Comparison of ENCODE assay signal across 8 cellular contexts in the genomic region with DNA sequence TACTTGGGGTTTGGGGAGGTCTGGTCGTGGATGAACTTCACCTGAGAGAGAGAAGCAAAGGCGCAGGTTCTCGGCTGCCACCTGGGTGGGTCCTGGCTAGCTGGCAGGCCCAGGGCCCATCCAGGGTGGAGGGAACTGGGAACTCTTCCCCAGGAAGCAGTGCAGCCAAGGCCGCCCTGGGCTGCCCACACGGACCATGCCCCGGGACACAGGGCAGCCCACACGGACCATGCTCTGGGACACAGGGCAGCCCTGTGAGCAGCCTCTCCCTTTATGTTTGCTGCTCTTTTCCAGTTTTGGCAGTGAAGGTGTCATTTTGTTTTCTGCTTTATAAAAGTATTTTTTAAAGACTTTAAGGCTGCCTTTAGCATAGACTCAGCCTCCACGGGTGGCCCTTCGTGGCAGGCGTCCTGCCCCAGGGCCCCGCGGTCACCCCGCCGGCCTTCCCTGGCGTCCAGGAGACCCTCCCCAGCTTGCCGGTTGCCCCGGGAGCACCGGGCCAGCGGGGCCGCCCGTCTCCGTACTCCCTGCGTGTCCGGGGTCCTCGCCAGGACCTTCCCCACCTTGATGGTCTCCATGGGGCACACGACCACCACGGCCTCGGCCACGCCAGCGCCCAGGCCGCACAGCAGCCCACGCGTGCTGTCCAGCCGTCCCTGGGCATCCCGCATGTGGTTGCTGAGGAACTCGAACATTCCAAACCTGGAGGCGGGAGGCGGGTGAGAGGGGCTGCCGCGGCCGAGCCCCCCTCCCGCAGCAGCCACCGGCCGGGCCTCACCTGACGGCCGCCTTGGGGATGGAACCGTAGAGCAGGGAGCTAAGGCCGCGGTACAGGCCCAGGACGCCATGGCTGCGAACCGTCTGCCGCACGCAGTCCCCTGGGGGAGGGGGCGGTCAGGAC. TPM values are rescaled to one million over a fixed set of nuclear protein-coding genes. Genes with fewer than 3 reads are reported as not detected.
DNase-seq lines count a peak whose midpoint lies in the region; ATAC-seq and TF ChIP-seq lines count a peak whose summit lies in the region.

No MANE protein-coding gene starts in this region.

- H3K36me3 Mint-ChIP-seq in activated T-cell treated with anti-CD3 and anti-CD28 coated beads, Interleukin-2, amount 50 U/mL, for 4 hours (ENCODE audit: insufficient read depth): peaks cover 4% of the 10 kb centered on the region

- H3K4me3 Mint-ChIP-seq in activated T-cell treated with anti-CD3 and anti-CD28 coated beads, Interleukin-2, amount 50 U/mL, for 4 hours: peak overlapping the region; percentile 70

- H3K9me3 Mint-ChIP-seq in activated T-cell treated with anti-CD3 and anti-CD28 coated beads, Interleukin-2, amount 50 U/mL, for 4 hours: no peaks in the 10 kb centered on the region

- H3K27me3 Mint-ChIP-seq in activated T-cell treated with anti-CD3 and anti-CD28 coated beads, Interleukin-2, amount 50 U/mL, for 4 hours (ENCODE audit: low read depth): no peaks in the 10 kb centered on the region

- H3K9me3 ChIP-seq in liver (ENCODE audit: control insufficient read depth in 4 of 4, low read length in 3 of 4) (no peaks in the 10 kb centered on the region), tibial nerve (no peaks in the 10 kb centered on the region)

- no peak for TF ChIP-seq POLR2A in tibial nerve (IDR thresholded peaks at IDR 0.05)

- peak overlapping the region in 1 of 2 donors; percentile 62 for H3K9ac ChIP-seq in liver (ENCODE audit: low read depth in 1 of 2, low read length in 2 of 2)

- H3K4me1 Mint-ChIP-seq in activated T-cell treated with anti-CD3 and anti-CD28 coated beads, Interleukin-2, amount 50 U/mL, for 4 hours (ENCODE audit: low read depth): peaks cover 36% of the 10 kb centered on the region

- H3K36me3 ChIP-seq in liver (ENCODE audit: control insufficient read depth in 4 of 4, insufficient read depth in 3 of 4, low read depth in 1 of 4, low read length in 3 of 4): no peaks in the 10 kb centered on the region
- H3K36me3 ChIP-seq in tibial nerve: peaks cover 0 to 17% (median 0%) of the 10 kb centered on the region in 3 donors

- WGBS in liver: 14% methylated on average over 55 of the region's 55 CpGs
- WGBS in tibial nerve, 2 donors: 24 to 33% methylated on average over 40 to 41 of the region's 55 CpGs

- H3K27ac ChIP-seq in angular gyrus (ENCODE audit: low read depth, low read length): peak overlapping the region; percentile 87
- H3K27ac ChIP-seq in liver (ENCODE audit: low read depth in 1 of 2, low read length in 2 of 2): peak overlapping the region; percentile 65 to 90
- H3K27ac ChIP-seq in tibial nerve: peak overlapping the region; percentile 76 to 96 (median 89)

- H3K27me3 ChIP-seq in liver (ENCODE audit: control insufficient read depth in 4 of 4, insufficient read depth in 4 of 4, low read length in 3 of 4) (no peaks in the 10 kb centered on the region), tibial nerve (no peaks in the 10 kb centered on the region)

- H3K4me3 ChIP-seq in liver (ENCODE audit: low read depth in 1 of 3, low read length in 3 of 3) (peak overlapping the region; percentile 62 to 84 (median 67)), tibial nerve (peak overlapping the region; percentile 56 to 99 (median 76))

- no peak for DNase-seq in activated T-cell treated with anti-CD3 and anti-CD28 coated beads, Interleukin-2, amount 50 U/mL, for 4 hours
- no peak for DNase-seq in activated T-cell treated with anti-CD3 and anti-CD28 coated beads, Interleukin-2, amount 50 U/mL, for 48 hours
- no peak for DNase-seq in tibial nerve (ENCODE audit: low spot score in 2 of 2)
- no peak for DNase-seq in activated gamma-delta T cell (lab: John Stamatoyannopoulos, UW)
- DNase-seq in SKM-1 (lab: John Stamatoyannopoulos, UW; ENCODE audit: unreplicated experiment): no peak

- TF ChIP-seq EP300 in tibial nerve (IDR thresholded peaks at IDR 0.05): no peak

- ATAC-seq in activated T-cell treated with anti-CD3 and anti-CD28 coated beads, Interleukin-2, amount 50 U/mL, for 4 hours: peak in 1 of 2 donors; percentile 0
- ATAC-seq in GM18511 (IDR thresholded peaks at IDR 0.05; ENCODE audit: unreplicated experiment): no peak

- H3K4me1 ChIP-seq in liver (ENCODE audit: control insufficient read depth in 4 of 4, insufficient read depth in 4 of 4, low read length in 3 of 4) (peaks cover 19 to 72% (median 60%) of the 10 kb centered on the region in 4 donors), tibial nerve (peaks cover 0 to 66% (median 34%) of the 10 kb centered on the region in 4 donors)

- no peak for TF ChIP-seq RAD21 in liver (IDR thresholded peaks at IDR 0.05)

- TF ChIP-seq CTCF in liver (IDR thresholded peaks at IDR 0.05; ENCODE audit: low read depth, low read length, missing input control): no peak
- no peak for TF ChIP-seq CTCF in tibial nerve (IDR thresholded peaks at IDR 0.05)

TF ChIP-seq in liver, 16 proteins besides CTCF, POLR2A, EP300 and RAD21:
- no peak for TF ChIP-seq TAF1 (conservative IDR thresholded peaks at IDR 0.05)
- peak; percentile 82 to 92 for TF ChIP-seq HNF4A (conservative IDR thresholded peaks at IDR 0.05)
- TF ChIP-seq, protein P1, sequence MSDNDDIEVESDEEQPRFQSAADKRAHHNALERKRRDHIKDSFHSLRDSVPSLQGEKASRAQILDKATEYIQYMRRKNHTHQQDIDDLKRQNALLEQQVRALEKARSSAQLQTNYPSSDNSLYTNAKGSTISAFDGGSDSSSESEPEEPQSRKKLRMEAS (IDR thresholded peaks at IDR 0.05): no peak
- peak; percentile 21 for TF ChIP-seq YY1 (IDR thresholded peaks at IDR 0.05)
- TF ChIP-seq SP1 (IDR thresholded peaks at IDR 0.05): peak; percentile 60
- no peak for TF ChIP-seq JUND (IDR thresholded peaks at IDR 0.05)
- no peak for TF ChIP-seq FOXA2 (IDR thresholded peaks at IDR 0.05)
- no peak for TF ChIP-seq NR2F2 (IDR thresholded peaks at IDR 0.05)
- no peak for TF ChIP-seq HNF4G (IDR thresholded peaks at IDR 0.05)
- TF ChIP-seq, protein P2, sequence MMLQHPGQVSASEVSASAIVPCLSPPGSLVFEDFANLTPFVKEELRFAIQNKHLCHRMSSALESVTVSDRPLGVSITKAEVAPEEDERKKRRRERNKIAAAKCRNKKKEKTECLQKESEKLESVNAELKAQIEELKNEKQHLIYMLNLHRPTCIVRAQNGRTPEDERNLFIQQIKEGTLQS (IDR thresholded peaks at IDR 0.05): no peak
- peak in 1 of 2 donors; percentile 56 for TF ChIP-seq RXRA (IDR thresholded peaks at IDR 0.05)
- TF ChIP-seq, protein P3, sequence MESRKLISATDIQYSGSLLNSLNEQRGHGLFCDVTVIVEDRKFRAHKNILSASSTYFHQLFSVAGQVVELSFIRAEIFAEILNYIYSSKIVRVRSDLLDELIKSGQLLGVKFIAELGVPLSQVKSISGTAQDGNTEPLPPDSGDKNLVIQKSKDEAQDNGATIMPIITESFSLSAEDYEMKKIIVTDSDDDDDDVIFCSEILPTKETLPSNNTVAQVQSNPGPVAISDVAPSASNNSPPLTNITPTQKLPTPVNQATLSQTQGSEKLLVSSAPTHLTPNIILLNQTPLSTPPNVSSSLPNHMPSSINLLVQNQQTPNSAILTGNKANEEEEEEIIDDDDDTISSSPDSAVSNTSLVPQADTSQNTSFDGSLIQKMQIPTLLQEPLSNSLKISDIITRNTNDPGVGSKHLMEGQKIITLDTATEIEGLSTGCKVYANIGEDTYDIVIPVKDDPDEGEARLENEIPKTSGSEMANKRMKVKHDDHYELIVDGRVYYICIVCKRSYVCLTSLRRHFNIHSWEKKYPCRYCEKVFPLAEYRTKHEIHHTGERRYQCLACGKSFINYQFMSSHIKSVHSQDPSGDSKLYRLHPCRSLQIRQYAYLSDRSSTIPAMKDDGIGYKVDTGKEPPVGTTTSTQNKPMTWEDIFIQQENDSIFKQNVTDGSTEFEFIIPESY (IDR thresholded peaks at IDR 0.05): no peak
TF ChIP-seq in liver: peak in this region for 4.

RNA-seq across cellular contexts. Expression of a gene that starts 1.1 kb away (rescaled TPM):
- 10 to 100 TPM; 31.7 to 36.6 (median 34.1) TPM for total RNA-seq in activated T-cell treated with anti-CD3 and anti-CD28 coated beads, Interleukin-2, amount 50 U/mL, for 4 hours
- total RNA-seq in liver: 10 to 100 TPM; 59.5 to 76.1 TPM
- polyA plus RNA-seq in liver: 10 to 100 TPM; 71.6 to 78.3 TPM
- total RNA-seq in tibial nerve: 100 to 1,000 TPM in 1 of 4 donors, 10 to 100 TPM in 3; 46.9 to 100 (median 86.2) TPM

RNA-seq across cellular contexts. Expression of a gene that starts 27.3 kb away (rescaled TPM):
- total RNA-seq in activated T-cell treated with anti-CD3 and anti-CD28 coated beads, Interleukin-2, amount 50 U/mL, for 4 hours: not detected
- total RNA-seq in liver: not detected
- polyA plus RNA-seq in liver: not detected
- not detected for total RNA-seq in tibial nerve

RNA-seq across cellular contexts. Expression of a gene that starts 33.0 kb away (rescaled TPM):
- total RNA-seq in activated T-cell treated with anti-CD3 and anti-CD28 coated beads, Interleukin-2, amount 50 U/mL, for 4 hours: 10 to 100 TPM; 21.8 to 22.5 (median 22.0) TPM
- total RNA-seq in liver: 1 to 10 TPM; 2.2 to 5.6 TPM
- polyA plus RNA-seq in liver: 1 to 10 TPM; 2.8 to 5.7 TPM
- 10 to 100 TPM; 15.3 to 18.6 (median 16.4) TPM for total RNA-seq in tibial nerve

RNA-seq across cellular contexts. Expression of a gene that starts 46.3 kb away (rescaled TPM):
- total RNA-seq in activated T-cell treated with anti-CD3 and anti-CD28 coated beads, Interleukin-2, amount 50 U/mL, for 4 hours: not detected
- total RNA-seq in liver (under 1 TPM in 1 of 2 donors, not detected in 1; 0.08 TPM), tibial nerve (under 1 TPM in 1 of 4 donors, not detected in 3; 0.30 TPM)
- polyA plus RNA-seq in liver: not detected

RNA-seq across cellular contexts. Expression of a gene that starts 55.2 kb away (rescaled TPM):
- 10 to 100 TPM; 25.8 to 27.7 (median 27.0) TPM for total RNA-seq in activated T-cell treated with anti-CD3 and anti-CD28 coated beads, Interleukin-2, amount 50 U/mL, for 4 hours
- 10 to 100 TPM; 21.3 to 30.0 TPM for total RNA-seq in liver
- polyA plus RNA-seq in liver: 10 to 100 TPM; 11.2 to 20.9 TPM
- 10 to 100 TPM; 57.6 to 68.0 (median 58.9) TPM for total RNA-seq in tibial nerve
